Comparison of ENCODE assay signal across 26 cellular contexts in the genomic region with DNA sequence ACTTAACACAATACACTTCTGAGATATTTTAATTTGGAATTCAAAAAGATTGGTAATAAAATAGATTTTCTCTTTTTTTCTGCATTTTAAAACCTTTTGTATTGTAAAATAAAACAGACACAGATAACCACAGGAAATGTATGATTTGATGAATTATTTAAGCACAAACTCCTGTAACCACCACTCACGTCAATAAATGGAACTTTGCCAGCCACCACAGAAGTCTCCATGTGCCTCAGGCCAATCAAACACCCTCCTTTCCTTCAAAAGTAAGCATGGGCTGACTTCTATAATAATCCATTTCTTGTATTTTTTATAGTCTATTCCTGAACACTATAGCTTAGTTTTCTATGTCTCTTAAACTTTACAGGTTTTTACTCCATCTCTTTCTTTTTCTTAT.
DNase-seq lines count a peak whose midpoint lies in the region; ATAC-seq and TF ChIP-seq lines count a peak whose summit lies in the region.
"Had no signal": no experiment of that assay in that cellular context is flagged by ENCODE, and none has a peak within 500 bp of the region (broad histone marks: within the 10 kb centered on the region; RNA-seq: fewer than 3 reads in every experiment).

No MANE protein-coding gene starts in this region.

- H3K27ac ChIP-seq in fibroblast of lung (ENCODE audit: insufficient read depth, low read length) (no peak overlapping the region), GM23248 (no peak overlapping the region)
- H3K27ac ChIP-seq: A549, dorsolateral prefrontal cortex, foreskin keratinocyte, ovary, Peyer's patch, thoracic aorta, vagina had no signal

- H3K9me2 ChIP-seq in GM23248 (ENCODE audit: insufficient read depth) = no peaks in the 10 kb centered on the region

- WGBS in GM23248 (ENCODE audit: low coverage in 1 of 2, low lambda C conversion rate in 2 of 2, missing lambda C conversion rate in 2 of 2), 2 experiments = 48 to 49% methylated on average over 1 of the region's 1 CpG

- no peak for TF ChIP-seq CTCF in AG10803 (conservative IDR thresholded peaks at IDR 0.05; ENCODE audit: low read length)
- no peak for TF ChIP-seq CTCF in HFF-Myc (IDR thresholded peaks at IDR 0.05; ENCODE audit: low read depth, low read length, missing control alignments)
- TF ChIP-seq CTCF in fibroblast of lung (conservative IDR thresholded peaks at IDR 0.05 in 1 of 2, IDR thresholded peaks at IDR 0.05 in 1 of 2; ENCODE audit: low read depth in 1 of 2, low read length in 2 of 2) = no peak
- TF ChIP-seq CTCF in GM10266 (IDR thresholded peaks at IDR 0.05; ENCODE audit: control insufficient read depth, insufficient read depth, low read depth, missing control alignments) = no peak

- H3K9me3 ChIP-seq in adipocyte (ENCODE audit: control insufficient read depth, low read length) (no peaks in the 10 kb centered on the region), fibroblast of lung (ENCODE audit: control insufficient read depth, insufficient read depth, low read depth, low read length) (no peaks in the 10 kb centered on the region), GM23248 (ENCODE audit: low read depth) (no peaks in the 10 kb centered on the region)
- H3K9me3 ChIP-seq: A549, BE2C, ovary, Peyer's patch, thoracic aorta, vagina had no signal

- H2AFZ ChIP-seq in fibroblast of lung (ENCODE audit: low read length) (no peak overlapping the region), GM23248 (no peak overlapping the region)

- in situ Hi-C loops in GM23248 (cut with MboI) = no loop called here

- H3K36me3 ChIP-seq in adipocyte (ENCODE audit: control insufficient read depth, insufficient read depth, low read length, severe bottlenecking) = no peaks in the 10 kb centered on the region
- no peaks in the 10 kb centered on the region for H3K36me3 ChIP-seq in fibroblast of lung (ENCODE audit: control insufficient read depth, insufficient read depth, low read length)
- no peaks in the 10 kb centered on the region for H3K36me3 ChIP-seq in GM23248 (ENCODE audit: low read depth)
- H3K36me3 ChIP-seq: BE2C, ovary, Peyer's patch, thoracic aorta, vagina had no signal

- DNase-seq in AG10803 (ENCODE audit: low read depth) = peak; percentile 58
- DNase-seq in HFF-Myc (ENCODE audit: extremely low read depth, low read depth) = peak; percentile 29
- peak; percentile 32 for DNase-seq in adipocyte (ENCODE audit: low read depth)
- peak; percentile 4 to 79 for DNase-seq in fibroblast of lung (ENCODE audit: low read depth in 2 of 2)
- DNase-seq in GM23248 = no peak
- no peak for DNase-seq in GM10266 (ENCODE audit: extremely low spot score)
- DNase-seq in nucleus accumbens (lab: John Stamatoyannopoulos, UW) = no peak
- DNase-seq: activated CD4-positive, alpha-beta memory T cell treated with anti-CD3 and anti-CD28 coated beads, Interleukin-2, amount 10 ng/mL, durations not matched to agents 7 days and 5 days; activated CD4-positive, alpha-beta T cell treated with anti-CD3 and anti-CD28 coated beads for 1 hour; activated CD8-positive, alpha-beta memory T cell treated with anti-CD3 and anti-CD28 coated beads, Interleukin-2, amount 50 U/mL, for 48 hours; BE2C; dorsolateral prefrontal cortex; Kasumi-1; NCI-H1048; NCI-H1930; NCI-H524 treated with DMSO at 0.1 percent for 48 hours; nephron progenitor cell; ovary; Peyer's patch had no signal

- H3K79me2 ChIP-seq in fibroblast of lung (ENCODE audit: control insufficient read depth, insufficient read depth, low read length) (no peaks in the 10 kb centered on the region), GM23248 (ENCODE audit: insufficient read depth) (no peaks in the 10 kb centered on the region)

- H3F3A ChIP-seq in GM23248 (ENCODE audit: insufficient read depth) = no peaks in the 10 kb centered on the region

- H3K27me3 ChIP-seq in adipocyte (replicated peaks; ENCODE audit: control insufficient read depth, insufficient read depth, low read length) = no peaks in the 10 kb centered on the region
- H3K27me3 ChIP-seq in fibroblast of lung (ENCODE audit: control insufficient read depth, insufficient read depth, low read length) = no peaks in the 10 kb centered on the region
- H3K27me3 ChIP-seq in GM23248 (replicated peaks; ENCODE audit: insufficient read depth) = no peaks in the 10 kb centered on the region
- H3K27me3 ChIP-seq: BE2C, dorsolateral prefrontal cortex, foreskin keratinocyte, ovary, Peyer's patch, vagina had no signal

- peaks cover 22% of the 10 kb centered on the region for H3K4me1 ChIP-seq in adipocyte (ENCODE audit: control insufficient read depth, insufficient read depth, low read length)
- H3K4me1 ChIP-seq in fibroblast of lung (ENCODE audit: control insufficient read depth, extremely low read depth, insufficient read depth, low read length) = peaks cover 6% of the 10 kb centered on the region
- H3K4me1 ChIP-seq in GM23248 (ENCODE audit: insufficient read depth) = peaks cover 32% of the 10 kb centered on the region
- H3K4me1 ChIP-seq: A549, BE2C, foreskin keratinocyte, Peyer's patch, vagina had no signal

- H3K9ac ChIP-seq in adipocyte (ENCODE audit: low read length) (no peak overlapping the region), fibroblast of lung (ENCODE audit: insufficient read depth, low read length) (no peak overlapping the region), GM23248 (no peak overlapping the region)

- H3K4me2 ChIP-seq in fibroblast of lung (ENCODE audit: extremely low read depth, insufficient read depth, low read length) = no peak overlapping the region
- no peak overlapping the region for H3K4me2 ChIP-seq in GM23248 (ENCODE audit: unreplicated experiment)
- H3K4me2 ChIP-seq: A549 had no signal

- H4K20me1 ChIP-seq in fibroblast of lung (ENCODE audit: control insufficient read depth, extremely low read depth, insufficient read depth, low read length) (no peaks in the 10 kb centered on the region), GM23248 (ENCODE audit: insufficient read depth) (no peaks in the 10 kb centered on the region)

- no peak for ATAC-seq in SK-N-SH treated with all-trans-retinoic acid at 6 μM for 48 hours
- ATAC-seq: A549; activated T-helper 17 cell treated with anti-CD3 and anti-CD28 coated beads, Interleukin-2, amount 50 U/mL, for 72 hours; foreskin keratinocyte had no signal

- H3K4me3 ChIP-seq in AG10803 (ENCODE audit: low read length) (no peak overlapping the region), HFF-Myc (replicated peaks; ENCODE audit: low read depth, low read length) (no peak overlapping the region), adipocyte (ENCODE audit: low read length) (no peak overlapping the region), fibroblast of lung (replicated peaks in 1 of 4; ENCODE audit: control extremely low read depth in 1 of 4, insufficient read depth in 1 of 4, low read depth in 3 of 4, low read length in 4 of 4) (no peak overlapping the region), GM23248 (no peak overlapping the region)
- H3K4me3 ChIP-seq: A549, dorsolateral prefrontal cortex, lung, ovary, Peyer's patch, thoracic aorta, vagina had no signal

TF ChIP-seq in SK-N-SH treated with all-trans-retinoic acid at 6 μM for 48 hours, 23 proteins besides CTCF, POLR2A, EP300 and RAD21:
- TF ChIP-seq ZNF8 (CRISPR knock-in tag; IDR thresholded peaks at IDR 0.05) (no peak), PPARA (CRISPR knock-in tag; IDR thresholded peaks at IDR 0.05; ENCODE audit: borderline replicate concordance) (no peak), ARNTL (CRISPR knock-in tag; IDR thresholded peaks at IDR 0.05; ENCODE audit: borderline replicate concordance, low read depth) (no peak), ISL1 (CRISPR knock-in tag; IDR thresholded peaks at IDR 0.05) (no peak), TCF4 (CRISPR knock-in tag; IDR thresholded peaks at IDR 0.05; ENCODE audit: borderline replicate concordance) (no peak), TOX (CRISPR knock-in tag; IDR thresholded peaks at IDR 0.05; ENCODE audit: borderline replicate concordance) (no peak), ZNF70 (CRISPR knock-in tag; IDR thresholded peaks at IDR 0.05) (no peak), CSDC2 (CRISPR knock-in tag; IDR thresholded peaks at IDR 0.05) (no peak)

Comparison
In these comparisons a context has a peak if more than half of its experiments do, and no peak if none do; other contexts are left out.
1. DNase-seq: peak in AG10803 (single experiment), HFF-Myc (single experiment), adipocyte (single experiment) and fibroblast of lung (2 of 2); none in GM23248 (single experiment), GM10266 (single experiment) and nucleus accumbens (0 of 56).